21 cellular contexts compared by ENCODE assay signal in genomic region chr14:53004976-53005375, GRCh38.
"Had no signal": no experiment of that assay in that cellular context is flagged by ENCODE, and none has a peak within 500 bp of the region (broad histone marks: within the 10 kb centered on the region; RNA-seq: fewer than 3 reads in every experiment).

No MANE protein-coding gene starts in this region.

- ATAC-seq: activated CD4-positive, alpha-beta T cell treated with anti-CD3 and anti-CD28 coated beads for 36 hours; activated CD8-positive, alpha-beta memory T cell treated with anti-CD3 and anti-CD28 coated beads, Interleukin-2, amount 10 ng/mL, durations not matched to agents 7 days and 5 days; natural killer cell treated with Interleukin-12 subunit alpha and Interleukin-12 subunit beta and Interleukin-15 and Interleukin-18, amount 100 ng/mL, for 72 hours; SK-N-SH treated with all-trans-retinoic acid at 6 μM for 48 hours; stimulated activated naive CD8-positive, alpha-beta T cell treated with anti-CD3 and anti-CD28 coated beads, Interleukin-15, Interleukin-2, amounts not matched to agents 100 U/mL and 50 U/mL, for 24 hours had no signal

- H3K27me3 Mint-ChIP-seq: activated CD4-positive, alpha-beta T cell treated with anti-CD3 and anti-CD28 coated beads for 36 hours; progenitor cell of endocrine pancreas had no signal

- H3K4me3 Mint-ChIP-seq: activated CD4-positive, alpha-beta memory T cell treated with anti-CD3 and anti-CD28 coated beads for 36 hours; activated CD4-positive, alpha-beta T cell treated with anti-CD3 and anti-CD28 coated beads for 36 hours; activated CD8-positive, alpha-beta memory T cell treated with anti-CD3 and anti-CD28 coated beads, Interleukin-2, amount 10 ng/mL, durations not matched to agents 7 days and 5 days; natural killer cell treated with Interleukin-12 subunit alpha and Interleukin-12 subunit beta and Interleukin-15 and Interleukin-18, amount 100 ng/mL, for 72 hours had no signal

- H3K9me3 ChIP-seq: left ventricle myocardium inferior, transverse colon had no signal

- H3K4me1 ChIP-seq: transverse colon had no signal

- H3K9me3 Mint-ChIP-seq: activated CD4-positive, alpha-beta memory T cell treated with anti-CD3 and anti-CD28 coated beads for 36 hours; natural killer cell treated with Interleukin-12 subunit alpha and Interleukin-12 subunit beta and Interleukin-15 and Interleukin-18, amount 100 ng/mL, for 72 hours had no signal

- H3K27ac Mint-ChIP-seq: activated CD4-positive, alpha-beta memory T cell treated with anti-CD3 and anti-CD28 coated beads for 36 hours; activated CD4-positive, alpha-beta T cell treated with anti-CD3 and anti-CD28 coated beads for 36 hours; activated CD8-positive, alpha-beta memory T cell treated with anti-CD3 and anti-CD28 coated beads, Interleukin-2, amount 10 ng/mL, durations not matched to agents 7 days and 5 days; progenitor cell of endocrine pancreas had no signal

- H3K4me3 ChIP-seq: left ventricle myocardium inferior, transverse colon had no signal

- H3K27ac ChIP-seq: left ventricle myocardium inferior, transverse colon had no signal

- DNase-seq: activated CD4-positive, alpha-beta memory T cell treated with anti-CD3 and anti-CD28 coated beads for 36 hours; activated CD4-positive, alpha-beta T cell treated with anti-CD3 and anti-CD28 coated beads for 36 hours; activated CD8-positive, alpha-beta memory T cell treated with anti-CD3 and anti-CD28 coated beads, Interleukin-2, amount 10 ng/mL, durations not matched to agents 7 days and 5 days; activated naive CD4-positive, alpha-beta T cell treated with anti-CD3 and anti-CD28 coated beads, Interleukin-2, amount 50 U/mL, for 16 hours; activated T-cell treated with anti-CD3 and anti-CD28 coated beads, Interleukin-2, amount 50 U/mL, for 1 hour; caudate nucleus; cortex of kidney; effector CD4-positive, alpha-beta T cell; kidney; left ventricle myocardium inferior; mesenchymal stem cell; occipital lobe; right cardiac atrium; small intestine; stimulated activated naive CD8-positive, alpha-beta T cell treated with anti-CD3 and anti-CD28 coated beads, Interleukin-15, Interleukin-2, amounts not matched to agents 100 U/mL and 50 U/mL, for 24 hours; T-helper 1 cell; T1000; transverse colon had no signal

- H3K36me3 Mint-ChIP-seq: activated CD4-positive, alpha-beta memory T cell treated with anti-CD3 and anti-CD28 coated beads for 36 hours; activated CD8-positive, alpha-beta memory T cell treated with anti-CD3 and anti-CD28 coated beads, Interleukin-2, amount 10 ng/mL, durations not matched to agents 7 days and 5 days; natural killer cell treated with Interleukin-12 subunit alpha and Interleukin-12 subunit beta and Interleukin-15 and Interleukin-18, amount 100 ng/mL, for 72 hours had no signal

- H3K36me3 ChIP-seq: left ventricle myocardium inferior, transverse colon had no signal

- H3K27me3 ChIP-seq: transverse colon had no signal

- H3K4me1 Mint-ChIP-seq: activated CD4-positive, alpha-beta T cell treated with anti-CD3 and anti-CD28 coated beads for 36 hours had no signal
